In genomic region chr6:44034391-44034861, GRCh38 we compare ENCODE assay signal across 13 cellular contexts.
DNase-seq lines count a peak whose midpoint lies in the region; ATAC-seq, FAIRE-seq and TF ChIP-seq lines count a peak whose summit lies in the region.
"Had no signal": no experiment of that assay in that cellular context is flagged by ENCODE, and none has a peak within 500 bp of the region (broad histone marks: within the 10 kb centered on the region; RNA-seq: fewer than 3 reads in every experiment).

No MANE protein-coding gene starts in this region.

- DNase-seq in CD1c-positive myeloid dendritic cell (ENCODE audit: extremely low spot score), result peak; percentile 62
- peak; percentile 38 for DNase-seq in MV-4-11 (lab: John Stamatoyannopoulos, UW)
- peak; percentile 75 for DNase-seq in bronchial epithelial cell (ENCODE audit: low read depth)
- DNase-seq in osteoblast (ENCODE audit: insufficient read length, low spot score, missing footprints), result peak; percentile 19
- DNase-seq in NCI-H1105 treated with DMSO at 0.1 percent for 48 hours (lab: John Stamatoyannopoulos, UW), result no peak
- DNase-seq in Peyer's patch, result no peak
- no peak for DNase-seq in C1 segment of cervical spinal cord (lab: John Stamatoyannopoulos, UW)
- DNase-seq: foreskin melanocyte; NCI-H1092; stimulated activated CD4-positive, alpha-beta T cell treated with anti-CD3 and anti-CD28 coated beads, Interleukin-4, amount 100 ng/mL, for 24 hours had no signal

- H3K4me3 ChIP-seq in bronchial epithelial cell (ENCODE audit: low read depth, low read length) (no peak overlapping the region), osteoblast (ENCODE audit: insufficient read depth, low read length) (no peak overlapping the region), Peyer's patch (no peak overlapping the region)
- H3K4me3 ChIP-seq: vagina had no signal

- TF ChIP-seq CTCF in bronchial epithelial cell (IDR thresholded peaks at IDR 0.05; ENCODE audit: insufficient read depth, low read length, severe bottlenecking), result no peak
- TF ChIP-seq CTCF in osteoblast (IDR thresholded peaks at IDR 0.05; ENCODE audit: extremely low read depth, low read depth, low read length), result no peak
- no peak for TF ChIP-seq CTCF in Peyer's patch (IDR thresholded peaks at IDR 0.05)

- TF ChIP-seq POLR2A in Peyer's patch (IDR thresholded peaks at IDR 0.05), result no peak

- no peak for ATAC-seq in GM21825 (IDR thresholded peaks at IDR 0.05; ENCODE audit: unreplicated experiment)
- ATAC-seq: stimulated activated effector memory CD8-positive, alpha-beta T cell treated with anti-CD3 and anti-CD28 coated beads, Interleukin-12 subunit alpha, Interleukin-12 subunit beta, amount 100 ng/mL, for 72 hours had no signal

- no peaks in the 10 kb centered on the region for H3K27me3 ChIP-seq in bronchial epithelial cell (ENCODE audit: control insufficient read depth, insufficient read depth, low read length)
- H3K27me3 ChIP-seq in osteoblast (ENCODE audit: insufficient read depth, low read length), result no peaks in the 10 kb centered on the region
- H3K27me3 ChIP-seq in Peyer's patch, result no peaks in the 10 kb centered on the region
- H3K27me3 ChIP-seq: vagina had no signal

- no peak overlapping the region for H2AFZ ChIP-seq in osteoblast (ENCODE audit: low read length)

- FAIRE-seq in bronchial epithelial cell (lab: Jason Lieb, UNC), result no peak

- H3K9me3 ChIP-seq in osteoblast (ENCODE audit: low read depth, low read length) (no peaks in the 10 kb centered on the region), Peyer's patch (no peaks in the 10 kb centered on the region)
- H3K9me3 ChIP-seq: vagina had no signal

- peak overlapping the region; percentile 59 for H3K27ac ChIP-seq in osteoblast (ENCODE audit: low read depth, low read length)
- no peak overlapping the region for H3K27ac ChIP-seq in Peyer's patch

- peaks cover 30% of the 10 kb centered on the region for H3K4me1 ChIP-seq in osteoblast (ENCODE audit: insufficient read depth, low read length)
- no peaks in the 10 kb centered on the region for H3K4me1 ChIP-seq in Peyer's patch

- H3K79me2 ChIP-seq in osteoblast (ENCODE audit: insufficient read depth, low read length), result no peaks in the 10 kb centered on the region

- no peak overlapping the region for H3K4me2 ChIP-seq in osteoblast (ENCODE audit: insufficient read depth, low read length)

- no peaks in the 10 kb centered on the region for H4K20me1 ChIP-seq in osteoblast (ENCODE audit: insufficient read depth, low read length)

- H3K36me3 ChIP-seq in bronchial epithelial cell (ENCODE audit: control insufficient read depth, insufficient read depth, low read length) (no peaks in the 10 kb centered on the region), osteoblast (ENCODE audit: insufficient read depth, low read length) (no peaks in the 10 kb centered on the region), Peyer's patch (no peaks in the 10 kb centered on the region)
- H3K36me3 ChIP-seq: vagina had no signal

Comparison
In these comparisons a context has a peak if more than half of its experiments do, and no peak if none do; other contexts are left out.
1. DNase-seq: peak in CD1c-positive myeloid dendritic cell (single experiment), MV-4-11 (single experiment), bronchial epithelial cell (single experiment) and osteoblast (single experiment); none in NCI-H1105 treated with DMSO at 0.1 percent for 48 hours (single experiment), Peyer's patch (0 of 3) and C1 segment of cervical spinal cord (0 of 14).